Comparison of ENCODE assay signal across 19 cellular contexts in genomic region chr7:26655761-26656160, GRCh38.
DNase-seq lines count a peak whose midpoint lies in the region; ATAC-seq and TF ChIP-seq lines count a peak whose summit lies in the region.
"Had no signal": no experiment of that assay in that cellular context is flagged by ENCODE, and none has a peak within 500 bp of the region (broad histone marks: within the 10 kb centered on the region; RNA-seq: fewer than 3 reads in every experiment).

No MANE protein-coding gene starts in this region.

- no peaks in the 10 kb centered on the region for H3K27me3 ChIP-seq in neural cell (ENCODE audit: insufficient read depth, low read depth, low read length)
- H3K27me3 ChIP-seq: Peyer's patch had no signal

- CTCF ChIA-PET in HEK293T (lab: Yijun Ruan, JAX) = interaction anchor here (1.5 to 1.8 kb wide), 2 partner anchors 278 to 286 kb away, joined by 4 to 8 read pairs; no protein-coding TSS in a partner anchor

- POLR2A ChIA-PET in HEK293T (lab: Yijun Ruan, JAX) = no interaction called here

- peak; percentile 69 for TF ChIP-seq RAD21 in neural cell (conservative IDR thresholded peaks at IDR 0.05)

- H3K9me3 ChIP-seq in neural cell (ENCODE audit: low read length) = no peaks in the 10 kb centered on the region
- H3K9me3 ChIP-seq: BLaER1, MG63, Peyer's patch had no signal

- TF ChIP-seq EP300 in neural cell (conservative IDR thresholded peaks at IDR 0.05; ENCODE audit: poor library complexity, severe bottlenecking) = peak; percentile 90

- ATAC-seq in HG02938 (IDR thresholded peaks at IDR 0.05; ENCODE audit: unreplicated experiment) = no peak
- ATAC-seq: CD8-positive, alpha-beta T cell; T-helper 17 cell had no signal

- H3K4me3 ChIP-seq in neural cell (ENCODE audit: low read length) = peak overlapping the region; percentile 56
- H3K4me3 ChIP-seq: BLaER1, MG63, Peyer's patch had no signal

- no peaks in the 10 kb centered on the region for H3K36me3 ChIP-seq in neural cell (ENCODE audit: insufficient read depth, low read length)
- H3K36me3 ChIP-seq: BLaER1, MG63, Peyer's patch had no signal

- no peaks in the 10 kb centered on the region for H3K79me2 ChIP-seq in neural cell (replicated peaks; ENCODE audit: insufficient read depth, low read length)

- peak overlapping the region; percentile 75 for H3K4me2 ChIP-seq in neural cell (ENCODE audit: low read length)
- H3K4me2 ChIP-seq: BLaER1 had no signal

- TF ChIP-seq CTCF in neural cell (IDR thresholded peaks at IDR 0.05; ENCODE audit: poor library complexity, severe bottlenecking) = peak; percentile 62

- peak; percentile 24 for DNase-seq in NCI-H2171 treated with DMSO at 0.1 percent for 48 hours (lab: John Stamatoyannopoulos, UW)
- DNase-seq in NCI-H2171 (lab: John Stamatoyannopoulos, UW) = no peak
- DNase-seq in HEK293T (ENCODE audit: extremely low spot score) = no peak
- peak; percentile 51 for DNase-seq in cerebellar cortex (ENCODE audit: low spot score)
- DNase-seq in COLO668 (lab: John Stamatoyannopoulos, UW; ENCODE audit: unreplicated experiment) = no peak
- DNase-seq: CD8-positive, alpha-beta T cell; DMS79 treated with DMSO at 0.1 percent for 48 hours; H7; Kasumi-1; MG63; NCI-H1105; NCI-H2029; NCI-H510A treated with DMSO at 0.1 percent for 48 hours; NK-92 treated with Interleukin-12 subunit alpha and Interleukin-12 subunit beta, amount 100 ng/mL, for 24 hours; Peyer's patch; T-helper 17 cell had no signal

- H3F3A ChIP-seq in neural cell (ENCODE audit: insufficient read depth, low read length, poor library complexity, severe bottlenecking) = peaks cover 10% of the 10 kb centered on the region

- H4K20me1 ChIP-seq in neural cell (ENCODE audit: insufficient read depth) = no peaks in the 10 kb centered on the region
- H4K20me1 ChIP-seq: BLaER1 had no signal

- no peaks in the 10 kb centered on the region for H3K9me2 ChIP-seq in neural cell (ENCODE audit: insufficient read depth, low read length)

- H2AFZ ChIP-seq in neural cell (ENCODE audit: low read depth, low read length) = no peak overlapping the region

- peak overlapping the region; percentile 81 for H3K9ac ChIP-seq in neural cell (ENCODE audit: low read length)
- H3K9ac ChIP-seq: BLaER1 had no signal

- peak overlapping the region; percentile 99 for H3K27ac ChIP-seq in neural cell (ENCODE audit: low read length)
- H3K27ac ChIP-seq: BLaER1, Peyer's patch had no signal

TF ChIP-seq in HEK293T, 16 proteins besides CTCF, POLR2A, EP300 and RAD21:
- TF ChIP-seq L3MBTL2 (conservative IDR thresholded peaks at IDR 0.05) = no peak
- TF ChIP-seq, protein P1, sequence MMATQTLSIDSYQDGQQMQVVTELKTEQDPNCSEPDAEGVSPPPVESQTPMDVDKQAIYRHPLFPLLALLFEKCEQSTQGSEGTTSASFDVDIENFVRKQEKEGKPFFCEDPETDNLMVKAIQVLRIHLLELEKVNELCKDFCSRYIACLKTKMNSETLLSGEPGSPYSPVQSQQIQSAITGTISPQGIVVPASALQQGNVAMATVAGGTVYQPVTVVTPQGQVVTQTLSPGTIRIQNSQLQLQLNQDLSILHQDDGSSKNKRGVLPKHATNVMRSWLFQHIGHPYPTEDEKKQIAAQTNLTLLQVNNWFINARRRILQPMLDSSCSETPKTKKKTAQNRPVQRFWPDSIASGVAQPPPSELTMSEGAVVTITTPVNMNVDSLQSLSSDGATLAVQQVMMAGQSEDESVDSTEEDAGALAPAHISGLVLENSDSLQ (IDR thresholded peaks at IDR 0.05) = peak; percentile 61

TF ChIP-seq in neural cell, 6 proteins besides CTCF, POLR2A, EP300 and RAD21:
- peak; percentile 76 for TF ChIP-seq POLR2AphosphoS5 (IDR thresholded peaks at IDR 0.05)
- no peak for TF ChIP-seq TAF1 (IDR thresholded peaks at IDR 0.05; ENCODE audit: low read depth)
- peak; percentile 13 for TF ChIP-seq MXI1 (conservative IDR thresholded peaks at IDR 0.05; ENCODE audit: poor library complexity, severe bottlenecking)
- TF ChIP-seq EZH2 (IDR thresholded peaks at IDR 0.05; ENCODE audit: borderline replicate concordance, insufficient read depth, low read length, poor library complexity, severe bottlenecking) = no peak
- peak; percentile 71 for TF ChIP-seq SMC3 (conservative IDR thresholded peaks at IDR 0.05; ENCODE audit: poor library complexity)
- peak; percentile 76 for TF ChIP-seq REST (IDR thresholded peaks at IDR 0.05; ENCODE audit: borderline replicate concordance)

Comparison
In these comparisons a context has a peak if more than half of its experiments do, and no peak if none do; other contexts are left out.
1. DNase-seq: peak in NCI-H2171 treated with DMSO at 0.1 percent for 48 hours (single experiment) and cerebellar cortex (single experiment); none in NCI-H2171 (single experiment), HEK293T (single experiment) and COLO668 (single experiment).